ENCODE assay signal across 23 cellular contexts in genomic region chr12:113812431-113813228, GRCh38.
"Had no signal": no experiment of that assay in that cellular context is flagged by ENCODE, and none has a peak within 500 bp of the region (broad histone marks: within the 10 kb centered on the region; RNA-seq: fewer than 3 reads in every experiment).

No MANE protein-coding gene starts in this region.

- H3K4me1 ChIP-seq: Peyer's patch, SJSA1 had no signal

- ATAC-seq: Right ventricle myocardium inferior had no signal

- H3K4me3 ChIP-seq: PC-9, Peyer's patch, SJSA1, SK-N-MC had no signal

- H3K27ac ChIP-seq: HL-60, PC-9, Peyer's patch, SJSA1, SK-N-MC had no signal

- H3K36me3 ChIP-seq: Peyer's patch, SJSA1 had no signal

- H3K9me3 ChIP-seq: SJSA1 had no signal

- DNase-seq: KBM-7; MV-4-11; NCI-H1048; NCI-H1105; NCI-H1417; NCI-H1436 treated with DMSO at 0.1 percent for 48 hours; NCI-H1694 treated with DMSO at 0.1 percent for 48 hours; NCI-H1930; NCI-H2081; NCI-H2107; NCI-H345; NCI-H446 treated with DMSO at 0.1 percent for 48 hours; NCI-H510A treated with DMSO at 0.1 percent for 48 hours; NCI-H526 treated with DMSO at 0.1 percent for 48 hours; NCI-H748 treated with DMSO at 0.1 percent for 48 hours; NK-92 treated with Interleukin-12 subunit alpha and Interleukin-12 subunit beta, amount 100 ng/mL, for 24 hours; PC-9; Peyer's patch; SHP77 treated with DMSO at 0.1 percent for 48 hours had no signal

- H3K27me3 ChIP-seq: Peyer's patch, SJSA1 had no signal
